22 cellular contexts compared by ENCODE assay signal in the genomic region with DNA sequence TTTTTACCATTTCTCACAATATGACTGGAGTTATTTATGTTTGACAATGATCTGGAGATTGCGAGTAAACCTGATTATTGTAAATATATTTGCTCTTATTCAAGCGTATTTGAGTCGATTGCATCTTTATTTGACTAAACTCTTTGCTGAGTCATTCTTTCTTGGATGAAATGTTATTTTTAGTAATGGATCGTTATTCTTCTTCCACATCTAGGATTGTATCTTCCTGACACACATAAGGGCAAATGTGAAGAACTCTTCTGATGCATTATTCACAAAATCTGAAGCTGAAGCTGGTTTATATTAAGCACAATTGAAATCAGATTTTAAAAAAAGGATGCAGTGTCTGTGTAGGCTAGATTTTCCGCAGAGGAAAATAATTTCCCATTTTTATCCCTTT.
A peak's percentile ranks its signal among the peaks of the same experiment; 100 is the strongest.
DNase-seq lines count a peak whose midpoint lies in the region; ATAC-seq, FAIRE-seq and TF ChIP-seq lines count a peak whose summit lies in the region.
"Had no signal": no experiment of that assay in that cellular context is flagged by ENCODE, and none has a peak within 500 bp of the region (broad histone marks: within the 10 kb centered on the region; RNA-seq: fewer than 3 reads in every experiment).

No MANE protein-coding gene starts in this region.

- H4K20me1 ChIP-seq in GM12878 (ENCODE audit: control insufficient read depth, insufficient read depth) (no peaks in the 10 kb centered on the region), HepG2 (ENCODE audit: insufficient read depth, low read length) (no peaks in the 10 kb centered on the region)
- H4K20me1 ChIP-seq: BLaER1 had no signal

- intact Hi-C loops in GM12878 (cut with micrococcal nuclease; ENCODE audit: unreplicated experiment) = no loop called here
- intact Hi-C loops in HepG2 (cut with micrococcal nuclease; ENCODE audit: unreplicated experiment) = no loop called here

- H3K79me2 ChIP-seq in GM12878 (ENCODE audit: control insufficient read depth, insufficient read depth, low read length) (no peaks in the 10 kb centered on the region), HepG2 (ENCODE audit: insufficient read depth, low read length) (no peaks in the 10 kb centered on the region)

- H3K4me3 ChIP-seq in GM12878 (no peak overlapping the region), HepG2 (replicated peaks in 1 of 3; ENCODE audit: insufficient read depth in 1 of 3, low read depth in 2 of 3, low read length in 3 of 3) (no peak overlapping the region)
- H3K4me3 ChIP-seq: BLaER1, Peyer's patch had no signal

- 52% methylated on average over 5 of the region's 5 CpGs for WGBS in GM12878 (ENCODE audit: insufficient coverage, insufficient replicate concordance, low lambda C conversion rate, missing lambda C conversion rate)
- 2% methylated on average over 5 of the region's 5 CpGs for WGBS in HepG2 (ENCODE audit: low lambda C conversion rate)

- H3K27me3 ChIP-seq in GM12878 (replicated peaks in 1 of 2; ENCODE audit: control insufficient read depth in 2 of 2, insufficient read depth in 2 of 2, low read length in 1 of 2) = no peaks in the 10 kb centered on the region
- peaks cover 1 to 4% of the 10 kb centered on the region in 2 experiments; a peak in 4 of 5 replicates for H3K27me3 ChIP-seq in HepG2 (ENCODE audit: control insufficient read depth in 1 of 2, insufficient read depth in 2 of 2, low read length in 2 of 2)
- H3K27me3 ChIP-seq: BLaER1, Peyer's patch had no signal

- H3K27ac ChIP-seq in GM12878 (ENCODE audit: control insufficient read depth, insufficient read depth) (no peak overlapping the region), HepG2 (ENCODE audit: extremely low read length, insufficient read depth, low read length) (no peak overlapping the region)
- H3K27ac ChIP-seq: BLaER1, Peyer's patch had no signal

- in situ Hi-C loops in GM12878 (cut with MboI) = no loop called here
- in situ Hi-C loops in HepG2 (cut with HindIII; ENCODE audit: extremely low pct_ligation_motif_present, low pct_unique_long_range_greater_than_20kb) = no loop called here

- no peak for ATAC-seq in GM12878
- ATAC-seq in HepG2 = no peak
- no peak for ATAC-seq in GM19463 (IDR thresholded peaks at IDR 0.05; ENCODE audit: unreplicated experiment)
- no peak for ATAC-seq in HG03039 (IDR thresholded peaks at IDR 0.05; ENCODE audit: unreplicated experiment)
- ATAC-seq: HCT116 had no signal

- peak; percentile 13 for FAIRE-seq in GM12878 (lab: Jason Lieb, UNC)
- FAIRE-seq in HepG2 (lab: Jason Lieb, UNC) = no peak
- FAIRE-seq: G401.6, H1 had no signal

- H3K36me3 ChIP-seq in GM12878 (ENCODE audit: control insufficient read depth in 2 of 2, insufficient read depth in 2 of 2, low read length in 1 of 2) (no peaks in the 10 kb centered on the region), HepG2 (replicated peaks in 1 of 2; ENCODE audit: control insufficient read depth in 1 of 2, insufficient read depth in 2 of 2, low read length in 2 of 2) (no peaks in the 10 kb centered on the region)
- H3K36me3 ChIP-seq: BLaER1, Peyer's patch had no signal

- SMC1A ChIA-PET in GM12878 (lab: Charles Lee; ENCODE audit: uncharacterized antibody, unreplicated experiment) = no interaction called here

- H3K4me2 ChIP-seq in GM12878 (ENCODE audit: control insufficient read depth, insufficient read depth) (no peak overlapping the region), HepG2 (ENCODE audit: low read depth, low read length) (no peak overlapping the region)
- H3K4me2 ChIP-seq: BLaER1 had no signal

- peaks cover 2% of the 10 kb centered on the region; the same call in 1 of the 2 replicates for H3K27me3 Mint-ChIP-seq in HFFc6 (ENCODE audit: insufficient read depth)
- H3K27me3 Mint-ChIP-seq: CD4-positive, alpha-beta T cell had no signal

- POLR2A ChIA-PET in GM12878 (lab: Charles Lee) = no interaction called here
- POLR2A ChIA-PET in HepG2 (lab: Yijun Ruan, JAX) = no interaction called here

- TF ChIP-seq RAD21 in GM12878 (IDR thresholded peaks at IDR 0.05; ENCODE audit: insufficient read depth, low read depth, low read length) (no peak), HepG2 (CRISPR knock-in tag; IDR thresholded peaks at IDR 0.05) (no peak)

- H3K4me1 ChIP-seq in GM12878 (ENCODE audit: control insufficient read depth, insufficient read depth, low read length) (no peaks in the 10 kb centered on the region), HepG2 (ENCODE audit: insufficient read depth, low read length) (no peaks in the 10 kb centered on the region)
- H3K4me1 ChIP-seq: Peyer's patch had no signal

- TF ChIP-seq CTCF in HFFc6 (IDR thresholded peaks at IDR 0.05) = no peak
- TF ChIP-seq CTCF in GM12878 (IDR thresholded peaks at IDR 0.05 in 2 of 3, conservative IDR thresholded peaks at IDR 0.05 in 1 of 3; ENCODE audit: control insufficient read depth in 2 of 3, extremely low read depth in 1 of 3, insufficient read depth in 1 of 3, low read depth in 3 of 3, low read length in 3 of 3) = no peak
- no peak for TF ChIP-seq CTCF in HepG2 (CRISPR knock-in tag; IDR thresholded peaks at IDR 0.05)

- BruUV-seq in GM12878 (replicated peaks; lab: Mats Ljungman, UMichigan) (no TSS peak), HepG2 (replicated peaks; lab: Mats Ljungman, UMichigan) (no TSS peak)

- TF ChIP-seq POLR2A in GM12878 (IDR thresholded peaks at IDR 0.05; ENCODE audit: low read depth, low read length) (no peak), HepG2 (IDR thresholded peaks at IDR 0.05; ENCODE audit: insufficient read depth in 1 of 2, low read depth in 2 of 2, low read length in 2 of 2) (no peak)

- H3K9me3 Mint-ChIP-seq in HFFc6 = peaks cover 15% of the 10 kb centered on the region
- H3K9me3 Mint-ChIP-seq: CD4-positive, alpha-beta T cell had no signal

- no peak overlapping the region for H2AFZ ChIP-seq in GM12878 (ENCODE audit: control insufficient read depth, low read depth, low read length)
- no peak overlapping the region for H2AFZ ChIP-seq in HepG2 (ENCODE audit: low read length)

- no peak for TF ChIP-seq EP300 in GM12878 (IDR thresholded peaks at IDR 0.05; ENCODE audit: borderline replicate concordance in 1 of 2, control insufficient read depth in 1 of 2, low read depth in 2 of 2, low read length in 2 of 2)
- TF ChIP-seq EP300 in HepG2 (IDR thresholded peaks at IDR 0.05; ENCODE audit: low read depth in 2 of 2, low read length in 2 of 2) = no peak
- TF ChIP-seq EP300 in HepG2 (CRISPR knock-in tag; IDR thresholded peaks at IDR 0.05; ENCODE audit: borderline replicate concordance) = no peak

- peaks cover 8% of the 10 kb centered on the region; the same call in 1 of the 2 replicates for H3K4me1 Mint-ChIP-seq in HFFc6 (ENCODE audit: low read depth)

- RAD21 ChIA-PET in GM12878 (lab: Charles Lee; ENCODE audit: unreplicated experiment) = no interaction called here

- no peaks in the 10 kb centered on the region for H3K9me3 ChIP-seq in GM12878 (replicated peaks; ENCODE audit: control insufficient read depth, insufficient read depth, low read length)
- no peaks in the 10 kb centered on the region for H3K9me3 ChIP-seq in HepG2 (ENCODE audit: low read length)
- H3K9me3 ChIP-seq: Peyer's patch had no signal

- no peak overlapping the region for H3K4me3 Mint-ChIP-seq in HFFc6
- H3K4me3 Mint-ChIP-seq: CD4-positive, alpha-beta T cell had no signal

- peak overlapping the region; percentile 29; the same call in 1 of the 2 replicates for H3K27ac Mint-ChIP-seq in HFFc6
- H3K27ac Mint-ChIP-seq: CD4-positive, alpha-beta T cell had no signal

- H3K9ac ChIP-seq in GM12878 (ENCODE audit: control insufficient read depth, insufficient read depth, low read length) (no peak overlapping the region), HepG2 (ENCODE audit: insufficient read depth, low read depth, low read length) (no peak overlapping the region)
- H3K9ac ChIP-seq: BLaER1 had no signal

- DNase-seq in AG08395 (ENCODE audit: low spot score) = peak; percentile 18
- DNase-seq in HFFc6 = peak; percentile 12
- DNase-seq in GM12878 (ENCODE audit: low read depth, low spot score) = no peak
- no peak for DNase-seq in HepG2 (ENCODE audit: low spot score)
- no peak for DNase-seq in SKM-1 (lab: John Stamatoyannopoulos, UW; ENCODE audit: unreplicated experiment)
- DNase-seq: CD4-positive, alpha-beta T cell; COR-L47; DND-41; KG1; NCI-H1105; NCI-H2029 treated with DMSO at 0.1 percent for 48 hours; NCI-H226; NCI-H524; NCI-H774; NK-92 treated with Interleukin-12 subunit alpha and Interleukin-12 subunit beta, amount 100 ng/mL, for 24 hours; Peyer's patch had no signal

- CTCF ChIA-PET in GM12878 (lab: Yijun Ruan, JAX) (interaction anchor here (1.0 to 1.9 kb wide), 2 partner anchors 9 to 102 kb away, joined by 4 to 7 read pairs; no protein-coding TSS in a partner anchor), HepG2 (lab: Yijun Ruan, JAX; ENCODE audit: low intra/inter-chr PET ratio, low total read pairs) (no interaction called here)

- H3K36me3 Mint-ChIP-seq in HFFc6 (ENCODE audit: low read depth) = no peaks in the 10 kb centered on the region

TF ChIP-seq in GM12878, 131 proteins besides CTCF, POLR2A, EP300 and RAD21 (continues in another document):
- no peak for TF ChIP-seq CEBPB (IDR thresholded peaks at IDR 0.05; ENCODE audit: borderline replicate concordance in 1 of 2, low read depth in 2 of 2, low read length in 2 of 2)

TF ChIP-seq in HepG2, 621 proteins besides CTCF, POLR2A, EP300 and RAD21 (continues in another document):
- TF ChIP-seq NFE2L2 (IDR thresholded peaks at IDR 0.05; ENCODE audit: low read length) = peak; percentile 90
- no peak for TF ChIP-seq EED (CRISPR knock-in tag; IDR thresholded peaks at IDR 0.05)
- no peak for TF ChIP-seq NRL (CRISPR knock-in tag; IDR thresholded peaks at IDR 0.05; ENCODE audit: borderline replicate concordance)
- peak; percentile 50 to 65; a peak in 3 of 4 replicates for TF ChIP-seq MAFK (conservative IDR thresholded peaks at IDR 0.05 in 1 of 2, IDR thresholded peaks at IDR 0.05 in 1 of 2; ENCODE audit: low read length in 2 of 2)
- no peak for TF ChIP-seq ZNF44 (CRISPR knock-in tag; IDR thresholded peaks at IDR 0.05)
- TF ChIP-seq ZNF781 (CRISPR knock-in tag; IDR thresholded peaks at IDR 0.05; ENCODE audit: borderline replicate concordance, not compliant biosample characterization) = no peak
- 0 out of 2 replicates have a peak, but pooled peaks have one; percentile 24 for TF ChIP-seq MAFF (IDR thresholded peaks at IDR 0.05; ENCODE audit: low read depth, low read length)
- TF ChIP-seq HNRNPUL1 (IDR thresholded peaks at IDR 0.05; ENCODE audit: low read depth, low read length) = no peak

Comparison
In these comparisons a context has a peak if more than half of its experiments do, and no peak if none do; other contexts are left out.
1. DNase-seq: peak in AG08395 (single experiment) and HFFc6 (single experiment); none in GM12878 (single experiment), HepG2 (single experiment) and SKM-1 (single experiment).